ENCODE assay signal across 16 cellular contexts in genomic region chr6:16802071-16802470, GRCh38. TPM values are rescaled to one million over a fixed set of nuclear protein-coding genes. Genes with fewer than 3 reads are reported as not detected.
DNase-seq lines count a peak whose midpoint lies in the region; ATAC-seq and TF ChIP-seq lines count a peak whose summit lies in the region.
"Had no signal": no experiment of that assay in that cellular context is flagged by ENCODE, and none has a peak within 500 bp of the region (broad histone marks: within the 10 kb centered on the region; RNA-seq: fewer than 3 reads in every experiment).

No MANE protein-coding gene starts in this region.

- no peak for TF ChIP-seq RAD21 in IMR-90 (IDR thresholded peaks at IDR 0.05; ENCODE audit: low read length)

- dilution Hi-C loops in IMR-90 (cut with HindIII; ENCODE audit: low sequenced_read_pairs, unreplicated experiment): no loop called here

- no peaks in the 10 kb centered on the region for H3K27me3 Mint-ChIP-seq in endodermal cell (ENCODE audit: insufficient read depth)
- H3K27me3 Mint-ChIP-seq: activated CD4-positive, alpha-beta T cell treated with anti-CD3 and anti-CD28 coated beads for 36 hours had no signal

- no peak overlapping the region for H3K18ac ChIP-seq in IMR-90 (ENCODE audit: low read depth, low read length)

- 0 out of 2 replicates have a peak overlapping the region, but pooled peaks have one; percentile 5 for H2BK20ac ChIP-seq in IMR-90 (ENCODE audit: low read depth, low read length)

- no peak overlapping the region for H2AFZ ChIP-seq in IMR-90 (replicated peaks; ENCODE audit: low read length, poor library complexity)

- no peak overlapping the region for H2AK9ac ChIP-seq in IMR-90 (replicated peaks; ENCODE audit: low read depth, low read length, poor library complexity)

- BruUV-seq in IMR-90 (replicated peaks; lab: Mats Ljungman, UMichigan): no TSS peak

- DNase-seq in AG09309 (ENCODE audit: low read depth) (peak; percentile 79), IMR-90 (peak; percentile 48), cerebellum (ENCODE audit: low spot score) (peak; percentile 8), inferior parietal cortex (ENCODE audit: extremely low spot score) (peak; percentile 39), lower lobe of right lung (no peak), endodermal cell (no peak), UCSD-AML1 (lab: John Stamatoyannopoulos, UW; ENCODE audit: unreplicated experiment) (no peak)
- DNase-seq: activated CD4-positive, alpha-beta T cell treated with anti-CD3 and anti-CD28 coated beads for 36 hours; activated T-cell treated with anti-CD3 and anti-CD28 coated beads, Interleukin-2, amount 50 U/mL, for 72 hours; MM.1S; NCI-H2227 treated with DMSO at 0.1 percent for 48 hours; stimulated activated CD8-positive, alpha-beta memory T cell treated with anti-CD3 and anti-CD28 coated beads, Interleukin-4, amount 100 ng/mL, for 48 hours; upper lobe of right lung had no signal

- no peak overlapping the region for H2AK5ac ChIP-seq in IMR-90 (ENCODE audit: low read depth, low read length)

- H2BK5ac ChIP-seq in IMR-90 (ENCODE audit: low read depth, low read length, poor library complexity, severe bottlenecking): no peak overlapping the region

- H3K9ac ChIP-seq in IMR-90 (ENCODE audit: low read depth, low read length) (no peak overlapping the region), endodermal cell (ENCODE audit: extremely low read depth, low read length, poor library complexity, severe bottlenecking) (no peak overlapping the region)

- H3K4me3 ChIP-seq in AG09309 (ENCODE audit: control insufficient read depth, low read depth, low read length) (no peak overlapping the region), IMR-90 (ENCODE audit: insufficient read depth, low read depth, low read length) (no peak overlapping the region), lower lobe of right lung (no peak overlapping the region), endodermal cell (ENCODE audit: low read length) (no peak overlapping the region)
- H3K4me3 ChIP-seq: breast epithelium, upper lobe of right lung had no signal

- H3K4me2 ChIP-seq in IMR-90 (ENCODE audit: low read depth, low read length): no peak overlapping the region

- no peaks in the 10 kb centered on the region for H3K9me3 Mint-ChIP-seq in endodermal cell
- H3K9me3 Mint-ChIP-seq: activated T-cell treated with anti-CD3 and anti-CD28 coated beads, Interleukin-2, amount 50 U/mL, for 72 hours; memory B cell had no signal

- H3K27ac ChIP-seq in IMR-90 (ENCODE audit: insufficient read depth, low read length): no peak overlapping the region
- no peak overlapping the region for H3K27ac ChIP-seq in lower lobe of right lung
- H3K27ac ChIP-seq in endodermal cell (ENCODE audit: low read depth, low read length): no peak overlapping the region
- H3K27ac ChIP-seq: breast epithelium, upper lobe of right lung had no signal

- 100% methylated on average over 1 of the region's 2 CpGs; no CpG with 5 or more reads in 1 of the 2 experiments for WGBS in IMR-90 (ENCODE audit: extremely low coverage in 2 of 2, insufficient read length in 1 of 2), 2 experiments
- WGBS in endodermal cell (ENCODE audit: insufficient coverage in 1 of 2, insufficient read length in 1 of 2), 2 experiments: 93 to 100% methylated on average over 2 of the region's 2 CpGs

- no peak overlapping the region for H3K14ac ChIP-seq in IMR-90 (replicated peaks; ENCODE audit: low read depth, low read length)

- H3K36me3 ChIP-seq in IMR-90 (ENCODE audit: control insufficient read depth, insufficient read depth, low read length) (no peaks in the 10 kb centered on the region), lower lobe of right lung (no peaks in the 10 kb centered on the region), endodermal cell (ENCODE audit: control insufficient read depth, insufficient read depth, low read length) (no peaks in the 10 kb centered on the region)
- H3K36me3 ChIP-seq: breast epithelium, upper lobe of right lung had no signal

- no peak overlapping the region for H4K5ac ChIP-seq in IMR-90 (ENCODE audit: low read depth, low read length)

- in situ Hi-C loops in IMR-90 (cut with MboI; ENCODE audit: low sequenced_read_pairs): no loop called here

- no peaks in the 10 kb centered on the region; the same call in 1 of the 2 replicates for H3K9me1 ChIP-seq in IMR-90 (ENCODE audit: insufficient read depth, low read length)

- no peaks in the 10 kb centered on the region for H3K79me1 ChIP-seq in IMR-90 (ENCODE audit: low read depth in 1 of 2, low read length in 2 of 2)

- no peak overlapping the region for H3K4me3 Mint-ChIP-seq in endodermal cell
- H3K4me3 Mint-ChIP-seq: activated CD4-positive, alpha-beta T cell treated with anti-CD3 and anti-CD28 coated beads for 36 hours; activated T-cell treated with anti-CD3 and anti-CD28 coated beads, Interleukin-2, amount 50 U/mL, for 72 hours; memory B cell had no signal

- no peak for TF ChIP-seq POLR2A in IMR-90 (IDR thresholded peaks at IDR 0.05; ENCODE audit: low read depth, low read length)

- H3K27ac Mint-ChIP-seq in endodermal cell: no peak overlapping the region
- H3K27ac Mint-ChIP-seq: activated CD4-positive, alpha-beta T cell treated with anti-CD3 and anti-CD28 coated beads for 36 hours; activated T-cell treated with anti-CD3 and anti-CD28 coated beads, Interleukin-2, amount 50 U/mL, for 72 hours; memory B cell had no signal

- H4K91ac ChIP-seq in IMR-90 (ENCODE audit: insufficient read depth, low read depth, low read length): peak overlapping the region; percentile 9; the same call in 1 of the 2 replicates

- H4K20me1 ChIP-seq in IMR-90 (ENCODE audit: insufficient read depth, low read length): no peaks in the 10 kb centered on the region

- no peak overlapping the region for H2BK120ac ChIP-seq in IMR-90 (ENCODE audit: low read depth, low read length)

- H3K9me3 ChIP-seq in IMR-90 (ENCODE audit: control insufficient read depth, insufficient read depth, low read length) (no peaks in the 10 kb centered on the region), lower lobe of right lung (no peaks in the 10 kb centered on the region), endodermal cell (ENCODE audit: control insufficient read depth, low read length) (no peaks in the 10 kb centered on the region)
- H3K9me3 ChIP-seq: breast epithelium, upper lobe of right lung had no signal

- intact Hi-C loops in IMR-90 (cut with micrococcal nuclease): no loop called here
- intact Hi-C loops in lower lobe of right lung (cut with DNase I): no loop called here

- H3K4ac ChIP-seq in IMR-90 (ENCODE audit: low read depth, low read length): no peak overlapping the region

- ATAC-seq in IMR-90 (ENCODE audit: low read depth) (no peak), HG03521 (IDR thresholded peaks at IDR 0.05; ENCODE audit: unreplicated experiment) (no peak), lower lobe of right lung (no peak)
- ATAC-seq: activated CD4-positive, alpha-beta T cell treated with anti-CD3 and anti-CD28 coated beads for 36 hours; activated T-cell treated with anti-CD3 and anti-CD28 coated beads, Interleukin-2, amount 50 U/mL, for 72 hours; upper lobe of right lung had no signal

- POLR2A ChIA-PET in IMR-90 (lab: Charles Lee; ENCODE audit: unreplicated experiment): no interaction called here

- H4K8ac ChIP-seq in IMR-90 (ENCODE audit: low read depth in 2 of 2, low read length in 2 of 2): no peak overlapping the region

- H2BK15ac ChIP-seq in IMR-90 (ENCODE audit: low read depth, low read length): no peak overlapping the region

- CTCF ChIA-PET in IMR-90 (lab: Yijun Ruan, JAX): interaction anchor here (0.7 to 1.2 kb wide), 2 partner anchors 10 to 58 kb away, joined by 3 to 6 read pairs; no protein-coding TSS in a partner anchor

- H3K27me3 ChIP-seq in IMR-90 (ENCODE audit: control insufficient read depth, insufficient read depth, low read length) (no peaks in the 10 kb centered on the region), lower lobe of right lung (ENCODE audit: low read depth) (no peaks in the 10 kb centered on the region), endodermal cell (ENCODE audit: control insufficient read depth, insufficient read depth, low read length, poor library complexity, severe bottlenecking) (no peaks in the 10 kb centered on the region)
- H3K27me3 ChIP-seq: breast epithelium, upper lobe of right lung had no signal

- H3K36me3 Mint-ChIP-seq in endodermal cell (ENCODE audit: low read depth): no peaks in the 10 kb centered on the region
- H3K36me3 Mint-ChIP-seq: memory B cell had no signal

- no peak overlapping the region for H3K56ac ChIP-seq in IMR-90 (ENCODE audit: extremely low read depth, insufficient read depth, low read length)

- peaks cover 20% of the 10 kb centered on the region for H3K4me1 Mint-ChIP-seq in endodermal cell

- no peak overlapping the region for H3K23ac ChIP-seq in IMR-90 (ENCODE audit: low read depth, low read length)

- TF ChIP-seq CTCF in AG09309 (IDR thresholded peaks at IDR 0.05; ENCODE audit: control insufficient read depth, insufficient read depth, low read depth, low read length, missing control alignments): no peak
- TF ChIP-seq CTCF in IMR-90 (conservative IDR thresholded peaks at IDR 0.05; ENCODE audit: low read depth, low read length): no peak
- TF ChIP-seq CTCF in lower lobe of right lung (IDR thresholded peaks at IDR 0.05): no peak
- TF ChIP-seq CTCF in endodermal cell (conservative IDR thresholded peaks at IDR 0.05): no peak

- H3K4me1 ChIP-seq in IMR-90 (ENCODE audit: control insufficient read depth, insufficient read depth, low read length): peaks cover 9% of the 10 kb centered on the region
- H3K4me1 ChIP-seq in lower lobe of right lung: no peaks in the 10 kb centered on the region
- peaks cover 5% of the 10 kb centered on the region for H3K4me1 ChIP-seq in endodermal cell (ENCODE audit: control insufficient read depth, insufficient read depth, low read length)
- H3K4me1 ChIP-seq: breast epithelium had no signal

TF ChIP-seq in IMR-90, 13 proteins besides CTCF, POLR2A, EP300 and RAD21 (continues in another document):
- TF ChIP-seq CEBPB (IDR thresholded peaks at IDR 0.05; ENCODE audit: low read depth, low read length) (no peak), CHD1 (IDR thresholded peaks at IDR 0.05; ENCODE audit: low read depth, low read length) (no peak), BHLHE40 (IDR thresholded peaks at IDR 0.05; ENCODE audit: low read depth, low read length) (no peak)
- TF ChIP-seq, protein P1, sequence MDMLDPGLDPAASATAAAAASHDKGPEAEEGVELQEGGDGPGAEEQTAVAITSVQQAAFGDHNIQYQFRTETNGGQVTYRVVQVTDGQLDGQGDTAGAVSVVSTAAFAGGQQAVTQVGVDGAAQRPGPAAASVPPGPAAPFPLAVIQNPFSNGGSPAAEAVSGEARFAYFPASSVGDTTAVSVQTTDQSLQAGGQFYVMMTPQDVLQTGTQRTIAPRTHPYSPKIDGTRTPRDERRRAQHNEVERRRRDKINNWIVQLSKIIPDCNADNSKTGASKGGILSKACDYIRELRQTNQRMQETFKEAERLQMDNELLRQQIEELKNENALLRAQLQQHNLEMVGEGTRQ (IDR thresholded peaks at IDR 0.05; ENCODE audit: low read depth, low read length): no peak

RNA-seq across cellular contexts. Expression of gene ATXN1, which starts 40.8 kb away (rescaled TPM):
- total RNA-seq in IMR-90 (2012; rRNA removed): 11.1 and 13.9 TPM in 2 replicates
- polyA plus RNA-seq in IMR-90 (2012; rRNA removed): 7.3 and 9.7 TPM in 2 replicates
- 3.4 and 8.9 TPM in 2 replicates for polyA plus RNA-seq in IMR-90 (2012; cell fraction: cytosol; rRNA removed)
- polyA plus RNA-seq in IMR-90 (2012; cell fraction: nucleus; rRNA removed; ENCODE audit: low replicate concordance): 20.5 and 29.3 TPM in 2 replicates
- 38.8 TPM for total RNA-seq in cerebellum
- 75.9 TPM for total RNA-seq in lower lobe of right lung
- total RNA-seq in endodermal cell: 10 to 100 TPM; 10.4 to 15.9 TPM
- 4.0 TPM for polyA plus RNA-seq in endodermal cell (2013, experiment 1 of 2)
- 4.2 TPM for polyA plus RNA-seq in endodermal cell (2013, experiment 2 of 2)

Comparison
In these comparisons a context has a peak if more than half of its experiments do, and no peak if none do; other contexts are left out.
1. DNase-seq: peak in AG09309 (single experiment), IMR-90 (single experiment), cerebellum (single experiment) and inferior parietal cortex (single experiment); none in lower lobe of right lung (single experiment), endodermal cell (single experiment) and UCSD-AML1 (single experiment).